In the genomic region with DNA sequence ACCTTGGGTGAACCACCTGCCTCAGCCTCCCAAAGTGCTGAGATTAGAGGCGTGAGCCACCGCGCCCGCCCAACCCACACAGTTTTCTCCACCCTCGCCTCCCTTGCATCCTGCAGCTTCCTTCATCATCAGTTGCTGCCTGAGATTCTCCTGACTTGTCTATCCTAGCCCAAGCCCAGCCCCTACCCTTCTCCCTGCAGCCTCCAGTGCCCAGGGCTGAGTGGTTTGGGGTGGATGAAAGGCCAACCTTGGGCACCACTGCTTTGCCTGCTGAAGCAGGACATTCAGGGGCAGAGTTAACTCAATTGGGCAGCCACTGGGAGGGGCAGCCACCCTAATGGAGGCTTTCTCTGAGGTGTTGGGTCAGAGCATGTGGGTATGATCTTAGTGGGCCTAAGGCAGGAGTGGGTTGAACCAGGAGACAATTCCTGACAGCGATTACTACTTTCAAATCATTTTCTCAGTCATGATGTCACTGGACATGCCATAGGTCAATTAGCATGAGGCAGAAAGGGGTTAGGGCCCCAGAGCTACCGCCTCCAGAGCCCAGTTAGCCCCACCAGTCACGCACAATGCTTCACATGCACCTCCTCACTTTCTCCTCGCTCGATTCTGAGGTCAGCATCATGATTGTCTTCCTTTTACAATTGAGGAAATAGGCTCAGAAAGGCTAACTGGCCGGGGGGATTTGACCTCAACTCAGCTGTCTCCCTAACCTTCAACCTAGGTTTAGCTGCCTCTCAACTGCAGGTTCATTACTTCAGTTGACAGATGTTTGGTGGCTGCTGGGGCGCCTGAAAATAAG, we compare ENCODE assay signal across 8 cellular contexts. TPM values are rescaled to one million over a fixed set of nuclear protein-coding genes. Genes with fewer than 3 reads are reported as not detected.
DNase-seq lines count a peak whose midpoint lies in the region; ATAC-seq and TF ChIP-seq lines count a peak whose summit lies in the region.

No MANE protein-coding gene starts in this region.

- no peaks in the 10 kb centered on the region for H3K27me3 Mint-ChIP-seq in osteocyte (ENCODE audit: unreplicated experiment)

- H3K27ac ChIP-seq in heart left ventricle: peak overlapping the region; percentile 95 to 100 (median 99)

- no peaks in the 10 kb centered on the region for H3K9me3 Mint-ChIP-seq in osteocyte (ENCODE audit: unreplicated experiment)

- peaks cover 42% of the 10 kb centered on the region for H3K4me1 Mint-ChIP-seq in osteocyte (ENCODE audit: unreplicated experiment)

- peaks cover 14% of the 10 kb centered on the region for H3K36me3 Mint-ChIP-seq in osteocyte (ENCODE audit: unreplicated experiment)

- intact Hi-C loops in heart left ventricle (cut with DNase I): loop anchor here in 1 of 10 donors (2.0 kb wide), 1 partner anchor 65 kb away; the partner anchor contains the start of gene ESRRA
- intact Hi-C loops in cardiac septum (cut with DNase I): no loop called here

- H3K36me3 ChIP-seq in heart left ventricle: peaks cover 0 to 40% (median 30%) of the 10 kb centered on the region in 9 donors
- no peaks in the 10 kb centered on the region for H3K36me3 ChIP-seq in endocrine pancreas (ENCODE audit: control insufficient read depth, insufficient read depth, low read length)

- H3K4me3 ChIP-seq in heart left ventricle: peak overlapping the region; percentile 37 to 99 (median 79)
- H3K4me3 ChIP-seq in endocrine pancreas (ENCODE audit: control insufficient read depth, insufficient read depth, low read length): no peak overlapping the region

- H3K4me1 ChIP-seq in heart left ventricle (peaks cover 0 to 69% (median 34%) of the 10 kb centered on the region in 12 donors), endocrine pancreas (ENCODE audit: control insufficient read depth, insufficient read depth, low read length) (peaks cover 7% of the 10 kb centered on the region)

- DNase-seq in heart left ventricle: peak in 1 of 5 donors; percentile 34
- no peak for DNase-seq in cardiac septum (ENCODE audit: low spot score)
- DNase-seq in OCI-M1 (lab: John Stamatoyannopoulos, UW): peak; percentile 81
- no peak for DNase-seq in osteocyte (ENCODE audit: extremely low spot score, unreplicated experiment)
- no peak for DNase-seq in foreskin melanocyte
- no peak for DNase-seq in NCI-H774 (lab: John Stamatoyannopoulos, UW)

- H3K27me3 ChIP-seq in heart left ventricle: no peaks in the 10 kb centered on the region
- no peaks in the 10 kb centered on the region for H3K27me3 ChIP-seq in endocrine pancreas (ENCODE audit: control insufficient read depth, insufficient read depth, low read length)

- H3K9me3 ChIP-seq in heart left ventricle (no peaks in the 10 kb centered on the region), endocrine pancreas (ENCODE audit: control insufficient read depth, low read length) (no peaks in the 10 kb centered on the region)

- H3K9ac ChIP-seq in endocrine pancreas (ENCODE audit: control insufficient read depth, insufficient read depth, low read length): peak overlapping the region; percentile 57

- TF ChIP-seq CTCF in heart left ventricle (IDR thresholded peaks at IDR 0.05): no peak
- no peak for TF ChIP-seq CTCF in osteocyte (IDR thresholded peaks at IDR 0.05)

- peak overlapping the region; percentile 96 for H3K27ac Mint-ChIP-seq in osteocyte (ENCODE audit: unreplicated experiment)

- no peak for TF ChIP-seq POLR2A in heart left ventricle (IDR thresholded peaks at IDR 0.05)

- WGBS in heart left ventricle, 4 donors: 80 to 84% (median 82%) methylated on average over 11 to 12 of the region's 12 CpGs

- H3K4me3 Mint-ChIP-seq in osteocyte (ENCODE audit: unreplicated experiment): peak overlapping the region; percentile 91

- ATAC-seq in heart left ventricle: no peak
- ATAC-seq in GM21717 (IDR thresholded peaks at IDR 0.05; ENCODE audit: unreplicated experiment): no peak

RNA-seq across cellular contexts. Expression of gene FKBP2, which starts 1.0 kb away (rescaled TPM):
- total RNA-seq in heart left ventricle (10 to 100 TPM; 35.0 to 71.5 (median 51.8) TPM), cardiac septum (57.8 TPM), osteocyte (52.9 and 54.7 TPM in 2 replicates)
- polyA plus RNA-seq in heart left ventricle: 100 to 1,000 TPM; 226 to 250 TPM

RNA-seq across cellular contexts. Expression of gene VEGFB, which starts 5.5 kb away (rescaled TPM):
- total RNA-seq in heart left ventricle (100 to 1,000 TPM; 172 to 332 (median 241) TPM), cardiac septum (261 TPM), osteocyte (205 and 217 TPM in 2 replicates)
- 100 to 1,000 TPM; 127 to 304 TPM for polyA plus RNA-seq in heart left ventricle

RNA-seq across cellular contexts. Expression of gene PPP1R14B, which starts 6.9 kb away (rescaled TPM):
- total RNA-seq in heart left ventricle (100 to 1,000 TPM in 4 of 9 donors, 10 to 100 TPM in 5; 69.6 to 244 (median 90.4) TPM), cardiac septum (113 TPM), osteocyte (270 and 286 TPM in 2 replicates)
- 100 to 1,000 TPM; 160 to 167 TPM for polyA plus RNA-seq in heart left ventricle

RNA-seq across cellular contexts. Expression of gene DNAJC4, which starts 9.5 kb away (rescaled TPM):
- total RNA-seq in heart left ventricle (10 to 100 TPM; 31.2 to 63.6 (median 47.2) TPM), cardiac septum (51.9 TPM), osteocyte (46.5 and 49.9 TPM in 2 replicates)
- polyA plus RNA-seq in heart left ventricle: 100 to 1,000 TPM in 1 of 2 donors, 10 to 100 TPM in 1; 33.8 to 123 TPM

RNA-seq across cellular contexts. Expression of gene PLCB3, which starts 11.5 kb away (rescaled TPM):
- total RNA-seq in heart left ventricle: 10 to 100 TPM in 3 of 9 donors, 1 to 10 TPM in 6; 7.6 to 19.1 (median 9.8) TPM
- 10 to 100 TPM in 1 of 2 donors, 1 to 10 TPM in 1; 7.4 to 11.6 TPM for polyA plus RNA-seq in heart left ventricle
- 9.6 TPM for total RNA-seq in cardiac septum
- 30.2 and 32.0 TPM in 2 replicates for total RNA-seq in osteocyte
